In genomic region chr4:40551568-40552136, GRCh38 we compare ENCODE assay signal across 8 cellular contexts.
DNase-seq lines count a peak whose midpoint lies in the region; ATAC-seq and TF ChIP-seq lines count a peak whose summit lies in the region.
"Not testable (repeated sequence)": the region's sequence is repeated elsewhere in the genome, so short reads cannot be mapped to it uniquely, and the experiment has no call there.

No MANE protein-coding gene starts in this region.

- not testable (repeated sequence) for H4K8ac ChIP-seq in mesenchymal stem cell (ENCODE audit: low read length)

- not testable (repeated sequence) for H3K36me3 ChIP-seq in DOHH2 (ENCODE audit: control insufficient read depth, low read length); adipocyte (ENCODE audit: control insufficient read depth, insufficient read depth, low read length, severe bottlenecking); mesenchymal stem cell (ENCODE audit: control insufficient read depth in 1 of 2, insufficient read depth in 2 of 2, low read depth in 1 of 2, low read length in 2 of 2); vagina

- H3K4me3 ChIP-seq in DOHH2 (ENCODE audit: low read length) = peak overlapping the region; percentile 69
- H3K4me3 ChIP-seq in NB4 (ENCODE audit: low read depth, low read length) = peak overlapping the region; percentile 59
- peak overlapping the region; percentile 76 for H3K4me3 ChIP-seq in adipocyte (ENCODE audit: low read length)
- H3K4me3 ChIP-seq in mesenchymal stem cell (ENCODE audit: insufficient read depth in 1 of 2, low read depth in 1 of 2, low read length in 2 of 2) = peak overlapping the region in 1 of 2 experiments; percentile 59
- H3K4me3 ChIP-seq in vagina = peak overlapping the region; percentile 11 to 35

- H3K14ac ChIP-seq in mesenchymal stem cell (ENCODE audit: low read length in 2 of 2) = not testable (repeated sequence)

- H3K79me2 ChIP-seq in DOHH2 (ENCODE audit: control insufficient read depth, low read length) = not testable (repeated sequence)

- not testable (repeated sequence) for H2AFZ ChIP-seq in mesenchymal stem cell (ENCODE audit: low read depth, low read length)

- not testable (repeated sequence) for H3K4ac ChIP-seq in mesenchymal stem cell (ENCODE audit: low read depth in 1 of 2, low read length in 2 of 2)

- H3K9ac ChIP-seq in adipocyte (ENCODE audit: low read length) (peak overlapping the region; percentile 74), mesenchymal stem cell (ENCODE audit: low read length) (peak overlapping the region; percentile 78)

- peak overlapping the region; percentile 58 for H3K27ac ChIP-seq in DOHH2 (ENCODE audit: low read depth, low read length)
- not testable (repeated sequence) for H3K27ac ChIP-seq in mesenchymal stem cell (ENCODE audit: low read length, poor library complexity, severe bottlenecking)
- peak overlapping the region; percentile 46 for H3K27ac ChIP-seq in vagina

- H3K4me1 ChIP-seq in DOHH2 (ENCODE audit: control insufficient read depth, low read length) (peaks cover 35% of the 10 kb centered on the region), adipocyte (ENCODE audit: control insufficient read depth, insufficient read depth, low read length) (peaks cover 10% of the 10 kb centered on the region)
- H3K4me1 ChIP-seq in mesenchymal stem cell (ENCODE audit: control insufficient read depth, insufficient read depth, low read depth, low read length); vagina: not testable (repeated sequence)

- not testable (repeated sequence) for H2BK5ac ChIP-seq in mesenchymal stem cell (ENCODE audit: low read depth, low read length, poor library complexity, severe bottlenecking)

- H2BK15ac ChIP-seq in mesenchymal stem cell (ENCODE audit: low read depth, poor library complexity, severe bottlenecking) = not testable (repeated sequence)

- not testable (repeated sequence) for H4K91ac ChIP-seq in mesenchymal stem cell (ENCODE audit: low read length)

- not testable (repeated sequence) for H3F3A ChIP-seq in DOHH2 (ENCODE audit: control insufficient read depth, insufficient read depth)

- H4K20me1 ChIP-seq in DOHH2 (ENCODE audit: control insufficient read depth, insufficient read depth, low read depth, low read length) = not testable (repeated sequence)

- H3K9me2 ChIP-seq in DOHH2 (replicated peaks; ENCODE audit: control insufficient read depth, low read length) = not testable (repeated sequence)

- TF ChIP-seq CTCF in DOHH2 (IDR thresholded peaks at IDR 0.05; ENCODE audit: low read depth, low read length, poor library complexity, severe bottlenecking); NB4 (IDR thresholded peaks at IDR 0.05; ENCODE audit: low read depth, low read length); vagina (IDR thresholded peaks at IDR 0.05): not testable (repeated sequence)

- not testable (repeated sequence) for H3K79me1 ChIP-seq in mesenchymal stem cell (replicated peaks; ENCODE audit: low read length, poor library complexity, severe bottlenecking)

- intact Hi-C loops in vagina (cut with DNase I) = not testable (repeated sequence)

- TF ChIP-seq POLR2A in NB4 (IDR thresholded peaks at IDR 0.05; ENCODE audit: extremely low read depth, insufficient read length); vagina (IDR thresholded peaks at IDR 0.05): not testable (repeated sequence)

- not testable (repeated sequence) for H2BK120ac ChIP-seq in mesenchymal stem cell (ENCODE audit: low read depth, low read length)

- peak; percentile 16 for ATAC-seq in esophagus mucosa

- H3K23ac ChIP-seq in mesenchymal stem cell (ENCODE audit: low read length in 2 of 2) = not testable (repeated sequence)

- H3K27me3 ChIP-seq in DOHH2 (ENCODE audit: control insufficient read depth, low read length); adipocyte (replicated peaks; ENCODE audit: control insufficient read depth, insufficient read depth, low read length); mesenchymal stem cell (ENCODE audit: control insufficient read depth in 1 of 2, insufficient read depth in 1 of 2, low read length in 2 of 2); vagina: not testable (repeated sequence)

- not testable (repeated sequence) for H2BK12ac ChIP-seq in mesenchymal stem cell (ENCODE audit: low read length in 2 of 2)

- peak overlapping the region; percentile 79 for H3K4me2 ChIP-seq in DOHH2 (ENCODE audit: low read length)
- H3K4me2 ChIP-seq in mesenchymal stem cell (ENCODE audit: low read length, poor library complexity, severe bottlenecking) = not testable (repeated sequence)

- H3K18ac ChIP-seq in mesenchymal stem cell (ENCODE audit: low read depth in 1 of 2, low read length in 2 of 2) = not testable (repeated sequence)

- H2AK5ac ChIP-seq in mesenchymal stem cell (ENCODE audit: low read length, severe bottlenecking) = not testable (repeated sequence)

- not testable (repeated sequence) for H3K9me3 ChIP-seq in DOHH2 (ENCODE audit: control insufficient read depth, insufficient read depth, low read length); adipocyte (ENCODE audit: control insufficient read depth, low read length); mesenchymal stem cell (ENCODE audit: control insufficient read depth, low read length); vagina

- 83% methylated on average over 8 of the region's 9 CpGs for WGBS in mesenchymal stem cell

- peak; percentile 27 for DNase-seq in NB4 (ENCODE audit: low read depth)
- peak; percentile 14 to 15 for DNase-seq in activated CD4-positive, alpha-beta T cell treated with anti-CD3 and anti-CD28 coated beads for 4 hours
- DNase-seq in adipocyte (ENCODE audit: low read depth) = peak; percentile 9
- DNase-seq in mesenchymal stem cell = peak; percentile 25
- DNase-seq in stimulated activated CD4-positive, alpha-beta T cell treated with anti-CD3 and anti-CD28 coated beads, Interleukin-12 subunit alpha, Interleukin-12 subunit beta, amount 100 ng/mL, for 48 hours (ENCODE audit: low read depth in 2 of 3, low spot score in 1 of 3) = peak; percentile 12 to 27 (median 21)
- not testable (repeated sequence) for DNase-seq in vagina (ENCODE audit: extremely low spot score in 2 of 2)
